In the genomic region with DNA sequence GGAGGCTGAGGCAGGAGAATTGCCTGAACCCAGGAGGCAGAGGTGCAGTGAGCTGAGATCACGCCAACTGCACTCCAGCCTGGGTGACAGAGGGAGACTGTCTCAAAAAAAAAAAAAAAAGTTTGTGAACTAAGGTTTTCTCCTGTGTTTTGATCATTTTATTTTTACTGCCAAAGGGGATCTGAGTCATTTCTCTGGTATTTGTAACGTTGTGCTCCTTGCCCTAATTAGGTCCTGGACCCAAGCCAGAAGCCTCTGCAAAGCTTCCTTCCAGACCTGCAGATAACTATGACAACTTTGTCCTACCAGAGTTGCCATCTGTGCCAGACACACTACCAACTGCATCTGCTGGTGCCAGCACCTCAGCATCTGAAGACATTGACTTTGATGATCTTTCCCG, we compare ENCODE assay signal across 8 cellular contexts. TPM values are rescaled to one million over a fixed set of nuclear protein-coding genes. Genes with fewer than 3 reads are reported as not detected.
DNase-seq lines count a peak whose midpoint lies in the region; ATAC-seq, FAIRE-seq and TF ChIP-seq lines count a peak whose summit lies in the region.

No MANE protein-coding gene starts in this region.

- H3K4me3 ChIP-seq in endothelial cell of umbilical vein (replicated peaks in 1 of 3; ENCODE audit: insufficient read depth in 1 of 3, low read depth in 1 of 3, low read length in 3 of 3) = no peak overlapping the region

- intact Hi-C loops in endothelial cell of umbilical vein (cut with micrococcal nuclease) = loop anchor here (1.0 to 10.0 kb wide), 4 partner anchors 32 to 167 kb away; a partner anchor contains a TSS

- H2AFZ ChIP-seq in endothelial cell of umbilical vein (ENCODE audit: low read depth, low read length) = no peak overlapping the region

- DNase-seq in NCI-H2171 treated with DMSO at 0.1 percent for 48 hours (lab: John Stamatoyannopoulos, UW) (peak; percentile 79), endothelial cell of umbilical vein (ENCODE audit: low read depth, low spot score) (peak; percentile 90), middle frontal gyrus (ENCODE audit: extremely low spot score, low spot score) (no peak)
- no peak for DNase-seq in naive thymus-derived CD8-positive, alpha-beta T cell
- no peak for DNase-seq in central memory CD4-positive, alpha-beta T cell

- ATAC-seq in naive thymus-derived CD8-positive, alpha-beta T cell = no peak
- ATAC-seq in HG03045 (IDR thresholded peaks at IDR 0.05; ENCODE audit: unreplicated experiment) (no peak), GM21717 (IDR thresholded peaks at IDR 0.05; ENCODE audit: unreplicated experiment) (no peak)

- H3K27ac ChIP-seq in C4-2B (peak overlapping the region; percentile 22; the same call in 1 of the 2 replicates), endothelial cell of umbilical vein (ENCODE audit: insufficient read depth, low read depth, low read length) (peak overlapping the region; percentile 75)

- no peaks in the 10 kb centered on the region for H3K27me3 Mint-ChIP-seq in naive thymus-derived CD8-positive, alpha-beta T cell

- H3K9me3 Mint-ChIP-seq in naive thymus-derived CD8-positive, alpha-beta T cell = no peaks in the 10 kb centered on the region

- H3K36me3 ChIP-seq in endothelial cell of umbilical vein (ENCODE audit: control insufficient read depth in 2 of 2, extremely low read depth in 1 of 2, insufficient read depth in 2 of 2, low read length in 2 of 2) = peaks cover 9 to 26% of the 10 kb centered on the region in 2 experiments

- TF ChIP-seq CTCF in C4-2B (conservative IDR thresholded peaks at IDR 0.05) (no peak), endothelial cell of umbilical vein (IDR thresholded peaks at IDR 0.05; ENCODE audit: extremely low read depth in 1 of 2, insufficient read depth in 1 of 2, low read depth in 1 of 2, low read length in 2 of 2) (no peak)

- peaks cover 55% of the 10 kb centered on the region for H3K4me1 ChIP-seq in endothelial cell of umbilical vein (ENCODE audit: control insufficient read depth, extremely low read depth, insufficient read depth, low read length)

- peaks cover 9 to 94% (median 16%) of the 10 kb centered on the region in 3 donors for H3K36me3 Mint-ChIP-seq in naive thymus-derived CD8-positive, alpha-beta T cell

- H3K9ac ChIP-seq in endothelial cell of umbilical vein (replicated peaks; ENCODE audit: extremely low read depth, insufficient read depth, low read length) = peak overlapping the region; percentile 34

- H3K4me1 Mint-ChIP-seq in naive thymus-derived CD8-positive, alpha-beta T cell = peaks cover 0 to 22% (median 10%) of the 10 kb centered on the region in 4 donors

- peaks cover 42% of the 10 kb centered on the region for H3K79me2 ChIP-seq in endothelial cell of umbilical vein (ENCODE audit: control insufficient read depth, insufficient read depth, low read length)

- no peaks in the 10 kb centered on the region for H3K9me3 ChIP-seq in endothelial cell of umbilical vein (replicated peaks; ENCODE audit: control insufficient read depth, insufficient read depth, low read length)

- no peak overlapping the region for H3K4me3 Mint-ChIP-seq in naive thymus-derived CD8-positive, alpha-beta T cell

- FAIRE-seq in endothelial cell of umbilical vein (lab: Jason Lieb, UNC) = peak; percentile 93

- TF ChIP-seq POLR2A in endothelial cell of umbilical vein (IDR thresholded peaks at IDR 0.05; ENCODE audit: low read depth, low read length) = peak; percentile 27

- BruUV-seq in endothelial cell of umbilical vein (replicated peaks; lab: Mats Ljungman, UMichigan) = no TSS peak

- H3K27ac Mint-ChIP-seq in naive thymus-derived CD8-positive, alpha-beta T cell = peak overlapping the region in 7 of 10 donors; percentile 2 to 67 (median 46)

- H3K27me3 ChIP-seq in endothelial cell of umbilical vein (ENCODE audit: control insufficient read depth in 2 of 2, insufficient read depth in 2 of 2, low read length in 2 of 2) = no peaks in the 10 kb centered on the region

- POLR2A ChIA-PET in endothelial cell of umbilical vein (lab: Charles Lee) = no interaction called here
- POLR2A ChIA-PET in naive thymus-derived CD8-positive, alpha-beta T cell (lab: Charles Lee) = no interaction called here

- dilution Hi-C loops in endothelial cell of umbilical vein (cut with MboI; ENCODE audit: extremely low pct_ligation_motif_present, low sequenced_read_pairs) = no loop called here

- CTCF ChIA-PET in endothelial cell of umbilical vein (lab: Charles Lee) = interaction anchor here (1.1 to 4.6 kb wide), 2 partner anchors 34 to 44 kb away, joined by 5 to 27 read pairs; a partner anchor contains a TSS

- peaks cover 6% of the 10 kb centered on the region for H4K20me1 ChIP-seq in endothelial cell of umbilical vein (replicated peaks; ENCODE audit: control insufficient read depth, extremely low read depth, insufficient read depth, low read length)

- H3K4me2 ChIP-seq in endothelial cell of umbilical vein (ENCODE audit: insufficient read depth, low read length) = peak overlapping the region; percentile 63

- H3K9me1 ChIP-seq in endothelial cell of umbilical vein (replicated peaks; ENCODE audit: control insufficient read depth, extremely low read depth, insufficient read depth, low read length) = no peaks in the 10 kb centered on the region

TF ChIP-seq in endothelial cell of umbilical vein, 7 proteins besides CTCF, POLR2A, EP300 and RAD21:
- peak; percentile 83 for TF ChIP-seq POLR2AphosphoS5 (IDR thresholded peaks at IDR 0.05; ENCODE audit: insufficient read depth, low read depth, low read length)
- peak; percentile 59 for TF ChIP-seq FOS (IDR thresholded peaks at IDR 0.05; ENCODE audit: borderline replicate concordance, insufficient read depth, low read length)
- TF ChIP-seq MYC (IDR thresholded peaks at IDR 0.05; ENCODE audit: low read depth, low read length) = no peak
- no peak for TF ChIP-seq EZH2 (IDR thresholded peaks at IDR 0.05; ENCODE audit: borderline replicate concordance, low read depth, low read length, severe bottlenecking)
- TF ChIP-seq JUN (IDR thresholded peaks at IDR 0.05; ENCODE audit: borderline replicate concordance, insufficient read depth, insufficient read length, low read depth) = peak; percentile 70
- TF ChIP-seq GATA2 (IDR thresholded peaks at IDR 0.05; ENCODE audit: insufficient read depth, insufficient read length, low read depth, low read length) = peak; percentile 48
- TF ChIP-seq, protein P1, sequence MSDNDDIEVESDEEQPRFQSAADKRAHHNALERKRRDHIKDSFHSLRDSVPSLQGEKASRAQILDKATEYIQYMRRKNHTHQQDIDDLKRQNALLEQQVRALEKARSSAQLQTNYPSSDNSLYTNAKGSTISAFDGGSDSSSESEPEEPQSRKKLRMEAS (IDR thresholded peaks at IDR 0.05; ENCODE audit: insufficient read depth, insufficient read length) = no peak

RNA-seq across cellular contexts. Expression of a gene that starts 32.1 kb away (rescaled TPM):
- total RNA-seq in endothelial cell of umbilical vein = 165 and 185 TPM in 2 replicates
- 136 and 145 TPM in 2 replicates for polyA plus RNA-seq in endothelial cell of umbilical vein
- 146 and 166 TPM in 2 replicates for polyA plus RNA-seq in endothelial cell of umbilical vein (2011; cell fraction: cytosol; rRNA removed)
- 350 and 437 TPM in 2 replicates for polyA plus RNA-seq in endothelial cell of umbilical vein (2011; cell fraction: nucleus; rRNA removed)
- polyA plus RNA-seq in endothelial cell of umbilical vein (2012) = 143 and 144 TPM in 2 replicates
- polyA minus RNA-seq in endothelial cell of umbilical vein = 183 and 193 TPM in 2 replicates
- 55.4 TPM for polyA minus RNA-seq in endothelial cell of umbilical vein (2011; cell fraction: cytosol; rRNA and poly(A)+ RNA removed)
- polyA minus RNA-seq in endothelial cell of umbilical vein (2011; cell fraction: nucleus; rRNA and poly(A)+ RNA removed) = 86.2 and 125 TPM in 2 replicates
- total RNA-seq in naive thymus-derived CD8-positive, alpha-beta T cell = 100 to 1,000 TPM; 270 to 298 TPM
- 100 to 1,000 TPM; 115 to 161 (median 115) TPM for polyA plus RNA-seq in naive thymus-derived CD8-positive, alpha-beta T cell

RNA-seq across cellular contexts. Expression of a gene that starts 43.4 kb away (rescaled TPM):
- 7.3 and 9.6 TPM in 2 replicates for total RNA-seq in endothelial cell of umbilical vein
- 8.0 and 8.1 TPM in 2 replicates for polyA plus RNA-seq in endothelial cell of umbilical vein
- 8.0 and 8.6 TPM in 2 replicates for polyA plus RNA-seq in endothelial cell of umbilical vein (2011; cell fraction: cytosol; rRNA removed)
- polyA plus RNA-seq in endothelial cell of umbilical vein (2011; cell fraction: nucleus; rRNA removed) = 11.8 and 14.6 TPM in 2 replicates
- 5.2 and 6.1 TPM in 2 replicates for polyA plus RNA-seq in endothelial cell of umbilical vein (2012)
- polyA minus RNA-seq in endothelial cell of umbilical vein = 4.1 and 9.6 TPM in 2 replicates
- 1.9 TPM for polyA minus RNA-seq in endothelial cell of umbilical vein (2011; cell fraction: cytosol; rRNA and poly(A)+ RNA removed)
- polyA minus RNA-seq in endothelial cell of umbilical vein (2011; cell fraction: nucleus; rRNA and poly(A)+ RNA removed) = 4.4 and 8.3 TPM in 2 replicates
- 1 to 10 TPM; 4.3 to 5.1 TPM for total RNA-seq in naive thymus-derived CD8-positive, alpha-beta T cell
- 1 to 10 TPM; 4.3 to 5.4 (median 4.9) TPM for polyA plus RNA-seq in naive thymus-derived CD8-positive, alpha-beta T cell

Comparison
In these comparisons a context has a peak if more than half of its experiments do, and no peak if none do; other contexts are left out.
1. DNase-seq: peak in NCI-H2171 treated with DMSO at 0.1 percent for 48 hours (single experiment) and endothelial cell of umbilical vein (single experiment); none in naive thymus-derived CD8-positive, alpha-beta T cell (0 of 10), central memory CD4-positive, alpha-beta T cell (single experiment) and middle frontal gyrus (single experiment).